ENCODE assay signal across 15 cellular contexts in the genomic region with DNA sequence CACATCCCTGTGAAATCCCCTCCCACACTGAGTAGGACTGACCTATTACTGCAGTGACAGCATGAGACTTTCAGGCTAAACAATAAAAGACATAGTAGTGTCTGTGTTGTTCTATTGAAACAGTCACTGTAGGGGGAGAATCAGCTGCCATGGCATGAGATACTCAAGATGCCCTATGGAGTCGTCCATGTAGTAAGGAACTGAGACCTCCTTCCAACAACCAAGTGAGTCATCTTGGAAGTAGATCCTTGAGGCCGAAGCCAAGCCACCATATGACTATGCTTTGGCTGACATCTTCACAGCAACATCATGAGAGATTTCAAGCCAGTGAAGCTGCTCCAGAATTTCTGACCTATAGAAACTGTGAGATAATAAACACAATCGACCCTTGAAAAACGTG.
"Had no signal": no experiment of that assay in that cellular context is flagged by ENCODE, and none has a peak within 500 bp of the region (broad histone marks: within the 10 kb centered on the region; RNA-seq: fewer than 3 reads in every experiment).

No MANE protein-coding gene starts in this region.

- H3K4me3 ChIP-seq: body of pancreas, skin epidermis, stomach had no signal

- H3K27ac Mint-ChIP-seq: activated CD4-positive, alpha-beta T cell treated with anti-CD3 and anti-CD28 coated beads for 36 hours; activated CD8-positive, alpha-beta T cell treated with anti-CD3 and anti-CD28 coated beads, Interleukin-2, amount 10 ng/mL, durations not matched to agents 7 days and 5 days; activated naive CD8-positive, alpha-beta T cell treated with anti-CD3 and anti-CD28 coated beads, Interleukin-2, amount 50 U/mL, for 24 hours; naive B cell had no signal

- H3K4me3 Mint-ChIP-seq: activated CD4-positive, alpha-beta T cell treated with anti-CD3 and anti-CD28 coated beads for 36 hours; activated CD8-positive, alpha-beta T cell treated with anti-CD3 and anti-CD28 coated beads, Interleukin-2, amount 10 ng/mL, durations not matched to agents 7 days and 5 days; activated naive CD8-positive, alpha-beta T cell treated with anti-CD3 and anti-CD28 coated beads, Interleukin-2, amount 50 U/mL, for 24 hours; naive B cell had no signal

- H3K27ac ChIP-seq: body of pancreas, foreskin keratinocyte, skin epidermis, stomach, VCaP had no signal

- H3K27me3 ChIP-seq: body of pancreas, foreskin keratinocyte, stomach had no signal

- DNase-seq: activated CD4-positive, alpha-beta T cell treated with anti-CD3 and anti-CD28 coated beads for 36 hours; activated CD8-positive, alpha-beta memory T cell treated with anti-CD3 and anti-CD28 coated beads, Interleukin-2, amount 50 U/mL, for 48 hours; activated CD8-positive, alpha-beta T cell treated with anti-CD3 and anti-CD28 coated beads, Interleukin-2, amount 10 ng/mL, durations not matched to agents 7 days and 5 days; activated naive CD4-positive, alpha-beta T cell; activated naive CD8-positive, alpha-beta T cell treated with anti-CD3 and anti-CD28 coated beads, Interleukin-2, amount 50 U/mL, for 24 hours; body of pancreas; effector memory CD4-positive, alpha-beta T cell; foreskin keratinocyte; head of caudate nucleus; left colon; naive B cell; stomach; T-helper 9 cell had no signal

- H3K4me1 Mint-ChIP-seq: naive B cell had no signal

- H3K36me3 ChIP-seq: stomach had no signal

- H3K9me3 ChIP-seq: body of pancreas had no signal

- ATAC-seq: activated CD4-positive, alpha-beta T cell treated with anti-CD3 and anti-CD28 coated beads for 36 hours; activated CD8-positive, alpha-beta T cell treated with anti-CD3 and anti-CD28 coated beads, Interleukin-2, amount 10 ng/mL, durations not matched to agents 7 days and 5 days; activated naive CD8-positive, alpha-beta T cell treated with anti-CD3 and anti-CD28 coated beads, Interleukin-2, amount 50 U/mL, for 24 hours; body of pancreas; foreskin keratinocyte; left colon had no signal
